ENCODE assay signal across 1 cellular context in the genomic region with DNA sequence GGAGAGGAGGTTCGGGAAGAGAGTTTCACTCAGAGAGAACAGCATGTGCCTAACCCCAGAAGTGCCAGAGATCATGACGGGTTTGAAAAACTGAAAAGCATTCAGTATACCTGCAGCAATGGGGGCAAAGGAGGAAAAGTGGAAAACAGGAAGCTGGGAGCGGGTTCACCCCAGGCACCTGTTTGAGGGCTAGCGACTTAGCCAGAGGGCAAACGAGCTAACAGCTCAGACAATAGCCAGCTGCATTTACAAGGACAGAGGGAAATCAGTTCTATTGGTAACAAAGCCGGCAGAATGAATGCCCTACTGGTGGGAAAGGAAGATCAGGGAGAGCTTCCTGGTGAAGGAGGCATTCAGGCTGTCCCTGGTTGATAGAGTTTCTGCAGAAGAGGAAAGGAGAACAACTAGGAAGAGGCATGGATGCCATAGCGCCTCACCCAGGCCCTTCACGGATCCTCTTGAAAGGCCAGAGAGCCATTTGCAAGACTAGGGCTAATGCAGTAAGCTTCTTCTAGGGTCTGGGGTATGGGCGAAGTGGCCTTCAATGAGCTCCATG.
A peak's percentile ranks its signal among the peaks of the same experiment; 100 is the strongest.
TF ChIP-seq lines count a peak whose summit lies in the region.

No MANE protein-coding gene starts in this region.

TF ChIP-seq in H1, 55 proteins besides CTCF, POLR2A, EP300 and RAD21:
- TF ChIP-seq SIRT6 (IDR thresholded peaks at IDR 0.05; ENCODE audit: low read length) (no peak), RXRA (IDR thresholded peaks at IDR 0.05; ENCODE audit: insufficient read depth, low read depth, low read length) (no peak), HDAC6 (IDR thresholded peaks at IDR 0.05; ENCODE audit: low read depth, low read length) (no peak), KDM4A (IDR thresholded peaks at IDR 0.05; ENCODE audit: low read depth, low read length, severe bottlenecking) (no peak), YY1 (IDR thresholded peaks at IDR 0.05; ENCODE audit: low read depth, low read length) (no peak), MAFK (IDR thresholded peaks at IDR 0.05; ENCODE audit: low read depth, low read length) (no peak), BRCA1 (IDR thresholded peaks at IDR 0.05; ENCODE audit: low read depth, low read length) (no peak), TCF12 (IDR thresholded peaks at IDR 0.05; ENCODE audit: low read depth, low read length) (0 out of 2 replicates have a peak, but pooled peaks have one; percentile 11), SAP30 (IDR thresholded peaks at IDR 0.05; ENCODE audit: insufficient read depth, insufficient replicate concordance, low read length) (no peak), RNF2 (IDR thresholded peaks at IDR 0.05; ENCODE audit: borderline replicate concordance, low read depth, low read length, missing control alignments, poor library complexity, severe bottlenecking) (no peak), SIN3A (conservative IDR thresholded peaks at IDR 0.05 in 1 of 2, IDR thresholded peaks at IDR 0.05 in 1 of 2; ENCODE audit: low read depth in 1 of 2, low read length in 2 of 2) (no peak), TAF7 (optimal IDR thresholded peaks at IDR 0.05; ENCODE audit: borderline replicate concordance, low read depth, low read length) (no peak), TBP (IDR thresholded peaks at IDR 0.05; ENCODE audit: low read depth, low read length) (no peak), SUZ12 (IDR thresholded peaks at IDR 0.05; ENCODE audit: low read length) (no peak), POLR2AphosphoS5 (IDR thresholded peaks at IDR 0.05; ENCODE audit: low read depth, low read length) (no peak), EGR1 (IDR thresholded peaks at IDR 0.05; ENCODE audit: borderline replicate concordance, low read depth, low read length) (no peak)
- TF ChIP-seq, protein P1, sequence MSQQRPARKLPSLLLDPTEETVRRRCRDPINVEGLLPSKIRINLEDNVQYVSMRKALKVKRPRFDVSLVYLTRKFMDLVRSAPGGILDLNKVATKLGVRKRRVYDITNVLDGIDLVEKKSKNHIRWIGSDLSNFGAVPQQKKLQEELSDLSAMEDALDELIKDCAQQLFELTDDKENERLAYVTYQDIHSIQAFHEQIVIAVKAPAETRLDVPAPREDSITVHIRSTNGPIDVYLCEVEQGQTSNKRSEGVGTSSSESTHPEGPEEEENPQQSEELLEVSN (IDR thresholded peaks at IDR 0.05): 0 out of 2 replicates have a peak, but pooled peaks have one; percentile 33
- TF ChIP-seq, protein P2, sequence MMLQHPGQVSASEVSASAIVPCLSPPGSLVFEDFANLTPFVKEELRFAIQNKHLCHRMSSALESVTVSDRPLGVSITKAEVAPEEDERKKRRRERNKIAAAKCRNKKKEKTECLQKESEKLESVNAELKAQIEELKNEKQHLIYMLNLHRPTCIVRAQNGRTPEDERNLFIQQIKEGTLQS (IDR thresholded peaks at IDR 0.05; ENCODE audit: insufficient read depth, low read depth, low read length): no peak
- TF ChIP-seq, protein P3, sequence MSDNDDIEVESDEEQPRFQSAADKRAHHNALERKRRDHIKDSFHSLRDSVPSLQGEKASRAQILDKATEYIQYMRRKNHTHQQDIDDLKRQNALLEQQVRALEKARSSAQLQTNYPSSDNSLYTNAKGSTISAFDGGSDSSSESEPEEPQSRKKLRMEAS (IDR thresholded peaks at IDR 0.05): peak; percentile 9; the same call in 1 of the 2 replicates
- TF ChIP-seq, protein P4, sequence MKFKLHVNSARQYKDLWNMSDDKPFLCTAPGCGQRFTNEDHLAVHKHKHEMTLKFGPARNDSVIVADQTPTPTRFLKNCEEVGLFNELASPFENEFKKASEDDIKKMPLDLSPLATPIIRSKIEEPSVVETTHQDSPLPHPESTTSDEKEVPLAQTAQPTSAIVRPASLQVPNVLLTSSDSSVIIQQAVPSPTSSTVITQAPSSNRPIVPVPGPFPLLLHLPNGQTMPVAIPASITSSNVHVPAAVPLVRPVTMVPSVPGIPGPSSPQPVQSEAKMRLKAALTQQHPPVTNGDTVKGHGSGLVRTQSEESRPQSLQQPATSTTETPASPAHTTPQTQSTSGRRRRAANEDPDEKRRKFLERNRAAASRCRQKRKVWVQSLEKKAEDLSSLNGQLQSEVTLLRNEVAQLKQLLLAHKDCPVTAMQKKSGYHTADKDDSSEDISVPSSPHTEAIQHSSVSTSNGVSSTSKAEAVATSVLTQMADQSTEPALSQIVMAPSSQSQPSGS (IDR thresholded peaks at IDR 0.05; ENCODE audit: low read length): no peak
- TF ChIP-seq, protein P5, sequence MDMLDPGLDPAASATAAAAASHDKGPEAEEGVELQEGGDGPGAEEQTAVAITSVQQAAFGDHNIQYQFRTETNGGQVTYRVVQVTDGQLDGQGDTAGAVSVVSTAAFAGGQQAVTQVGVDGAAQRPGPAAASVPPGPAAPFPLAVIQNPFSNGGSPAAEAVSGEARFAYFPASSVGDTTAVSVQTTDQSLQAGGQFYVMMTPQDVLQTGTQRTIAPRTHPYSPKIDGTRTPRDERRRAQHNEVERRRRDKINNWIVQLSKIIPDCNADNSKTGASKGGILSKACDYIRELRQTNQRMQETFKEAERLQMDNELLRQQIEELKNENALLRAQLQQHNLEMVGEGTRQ (IDR thresholded peaks at IDR 0.05; ENCODE audit: low read length): no peak
TF ChIP-seq in H1: peak in this region for 3.
